8 cellular contexts compared by ENCODE assay signal in the genomic region with DNA sequence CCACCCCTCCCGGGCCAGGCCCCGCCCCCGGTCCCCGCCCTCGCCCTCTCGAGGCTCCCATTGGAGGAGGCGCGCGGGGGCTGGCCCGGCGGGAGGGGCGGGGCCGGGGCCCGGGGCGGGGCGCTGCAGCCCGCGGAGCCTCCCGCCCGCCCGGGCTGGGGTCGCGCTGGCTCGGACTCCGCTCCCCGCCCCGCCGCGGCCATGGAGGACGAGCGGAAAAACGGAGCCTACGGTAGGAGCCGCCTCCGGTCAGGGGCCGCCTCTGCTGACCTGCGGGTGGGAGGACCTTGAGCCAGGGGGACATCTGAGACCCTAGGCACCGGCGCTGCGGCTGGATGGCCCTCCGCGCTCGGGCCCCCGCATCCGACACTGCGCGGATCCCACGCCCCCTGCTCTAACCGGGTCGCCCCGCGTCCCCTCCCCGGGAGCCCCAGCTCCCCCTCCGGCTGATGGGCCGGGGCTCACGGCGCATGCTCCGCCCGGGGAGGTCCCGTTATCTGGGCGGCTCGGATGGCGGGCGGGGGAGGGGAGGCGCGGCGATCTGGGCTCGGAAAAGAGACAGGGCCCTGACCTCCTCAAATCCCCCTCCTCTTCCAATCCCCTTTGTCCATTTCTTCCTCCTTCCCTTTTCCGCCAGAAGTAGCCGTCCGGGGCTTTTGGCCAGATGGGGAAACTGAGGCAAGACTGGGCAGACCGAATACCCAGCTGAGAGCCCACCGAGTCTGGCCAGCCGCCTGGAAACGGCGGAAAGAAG. TPM values are rescaled to one million over a fixed set of nuclear protein-coding genes. Genes with fewer than 3 reads are reported as not detected.
DNase-seq lines count a peak whose midpoint lies in the region; ATAC-seq and TF ChIP-seq lines count a peak whose summit lies in the region.

No MANE protein-coding gene starts in this region.

- ATAC-seq in CD8-positive, alpha-beta T cell: peak; percentile 82
- ATAC-seq in GM19452 (IDR thresholded peaks at IDR 0.05; ENCODE audit: unreplicated experiment): peak; percentile 52

- CTCF ChIA-PET in CD8-positive, alpha-beta T cell (lab: Charles Lee): interaction anchor here (0.9 to 5.4 kb wide), 3 partner anchors 9 to 42 kb away, joined by 3 to 41 read pairs (median 37); no protein-coding TSS in a partner anchor

- H3K4me1 Mint-ChIP-seq in CD8-positive, alpha-beta T cell (ENCODE audit: low read depth): peaks cover 29% of the 10 kb centered on the region

- POLR2A ChIA-PET in CD8-positive, alpha-beta T cell (lab: Charles Lee): interaction anchor here (0.5 to 5.2 kb wide), 15 partner anchors 9 to 1164 kb away, joined by 3 to 63 read pairs (median 4); partner anchors contain the start of genes CDKN2D, ILF3, SLC44A2 and TMED1

- H3K27me3 ChIP-seq in CD8-positive, alpha-beta T cell (ENCODE audit: insufficient read depth, low read length): no peaks in the 10 kb centered on the region
- H3K27me3 ChIP-seq in SJSA1 (replicated peaks): no peaks in the 10 kb centered on the region; the same call in 1 of the 2 replicates
- no peaks in the 10 kb centered on the region for H3K27me3 ChIP-seq in neutrophil

- no peaks in the 10 kb centered on the region for H3K9me3 Mint-ChIP-seq in CD8-positive, alpha-beta T cell

- peaks cover 9% of the 10 kb centered on the region for H3K36me3 Mint-ChIP-seq in CD8-positive, alpha-beta T cell

- H3K27ac ChIP-seq in CD8-positive, alpha-beta T cell (ENCODE audit: low read depth, low read length): peak overlapping the region; percentile 99
- H3K27ac ChIP-seq in SJSA1: peak overlapping the region; percentile 87
- peak overlapping the region; percentile 100 for H3K27ac ChIP-seq in neutrophil
- peak overlapping the region; percentile 89 for H3K27ac ChIP-seq in substantia nigra (ENCODE audit: low read depth, low read length, poor library complexity, severe bottlenecking)

- peaks cover 38% of the 10 kb centered on the region for H3K4me1 ChIP-seq in CD8-positive, alpha-beta T cell (ENCODE audit: insufficient read depth, low read length)
- H3K4me1 ChIP-seq in SJSA1 (replicated peaks) (peaks cover 23% of the 10 kb centered on the region), neutrophil (ENCODE audit: control insufficient read depth in 1 of 2, insufficient read depth in 1 of 2, low read depth in 1 of 2, low read length in 1 of 2) (peaks cover 53 to 54% of the 10 kb centered on the region in 2 experiments)

- H3K4me3 ChIP-seq in CD8-positive, alpha-beta T cell (ENCODE audit: low read depth, low read length): peak overlapping the region; percentile 99
- H3K4me3 ChIP-seq in SJSA1 (peak overlapping the region; percentile 96), neutrophil (ENCODE audit: low read depth in 1 of 2, low read length in 1 of 2) (peak overlapping the region; percentile 87 to 99)

- TF ChIP-seq RAD21 in Ishikawa (IDR thresholded peaks at IDR 0.05; ENCODE audit: low read depth): no peak

- no peaks in the 10 kb centered on the region for H3K27me3 Mint-ChIP-seq in CD8-positive, alpha-beta T cell (ENCODE audit: low read depth)

- H3K36me3 ChIP-seq in CD8-positive, alpha-beta T cell (ENCODE audit: insufficient read depth, low read length): no peaks in the 10 kb centered on the region
- H3K36me3 ChIP-seq in SJSA1 (peaks cover 7% of the 10 kb centered on the region), neutrophil (peaks cover 9% of the 10 kb centered on the region)

- no peak for TF ChIP-seq EP300 in Ishikawa (IDR thresholded peaks at IDR 0.05; ENCODE audit: borderline replicate concordance)

- peak overlapping the region; percentile 99 for H3K27ac Mint-ChIP-seq in CD8-positive, alpha-beta T cell

- intact Hi-C loops in CD8-positive, alpha-beta T cell (cut with DNase I, micrococcal nuclease): loop anchor here (1.0 to 5.0 kb wide), 9 partner anchors 21 to 498 kb away; partner anchors contain the start of genes CDKN2D (in 2 of the 2), CARM1 (in 1 of the 2) and TMED1 (in 1 of the 2)

- TF ChIP-seq CTCF in CD8-positive, alpha-beta T cell (IDR thresholded peaks at IDR 0.05): no peak
- TF ChIP-seq CTCF in neutrophil (IDR thresholded peaks at IDR 0.05): no peak

- DNase-seq in CD8-positive, alpha-beta T cell: peak; percentile 79 to 94 (median 86)
- DNase-seq in SJSA1 (ENCODE audit: low read depth in 1 of 2, low spot score in 2 of 2) (peak; percentile 60 to 83), germinal center (ENCODE audit: low spot score) (peak; percentile 97), substantia nigra (lab: John Stamatoyannopoulos, UW) (peak in 48 of 49 donors; percentile 14 to 90 (median 63))
- peak; percentile 86 for DNase-seq in activated naive CD4-positive, alpha-beta T cell treated with Interleukin-2 at 50 U/mL for 16 hours

- peak overlapping the region; percentile 96 for H3K4me3 Mint-ChIP-seq in CD8-positive, alpha-beta T cell

- no peaks in the 10 kb centered on the region for H3K9me3 ChIP-seq in CD8-positive, alpha-beta T cell (ENCODE audit: low read length)
- H3K9me3 ChIP-seq in SJSA1 (replicated peaks) (no peaks in the 10 kb centered on the region), neutrophil (no peaks in the 10 kb centered on the region)

TF ChIP-seq in Ishikawa, 13 proteins besides CTCF, POLR2A, EP300 and RAD21:
- peak; percentile 91 for TF ChIP-seq ZBTB7A (IDR thresholded peaks at IDR 0.05; ENCODE audit: low read depth)
- TF ChIP-seq EGR1 (IDR thresholded peaks at IDR 0.05): no peak

RNA-seq across cellular contexts. Expression of gene AP1M2, which starts 15.4 kb away (rescaled TPM):
- total RNA-seq in CD8-positive, alpha-beta T cell: not detected
- total RNA-seq in SJSA1 (2014; rRNA removed; shearing (Covaris generic)): 4.9 and 9.9 TPM in 2 replicates

RNA-seq across cellular contexts. Expression of gene SLC44A2, which starts 22.8 kb away (rescaled TPM):
- total RNA-seq in CD8-positive, alpha-beta T cell: 100 to 1,000 TPM; 175 to 181 TPM
- total RNA-seq in SJSA1 (2014; rRNA removed; shearing (Covaris generic)): 30.1 and 86.8 TPM in 2 replicates

RNA-seq across cellular contexts. Expression of gene CDKN2D, which starts 33.7 kb away (rescaled TPM):
- total RNA-seq in CD8-positive, alpha-beta T cell: 10 to 100 TPM; 58.5 to 61.3 TPM
- total RNA-seq in SJSA1 (2014; rRNA removed; shearing (Covaris generic)): 28.1 and 36.6 TPM in 2 replicates

RNA-seq across cellular contexts. Expression of gene KRI1, which starts 36.7 kb away (rescaled TPM):
- total RNA-seq in CD8-positive, alpha-beta T cell: 10 to 100 TPM; 29.8 to 33.9 TPM
- total RNA-seq in SJSA1 (2014; rRNA removed; shearing (Covaris generic)): 15.2 and 19.2 TPM in 2 replicates

RNA-seq across cellular contexts. Expression of gene ILF3, which starts 51.6 kb away (rescaled TPM):
- 100 to 1,000 TPM; 604 to 613 TPM for total RNA-seq in CD8-positive, alpha-beta T cell
- total RNA-seq in SJSA1 (2014; rRNA removed; shearing (Covaris generic)): 123 and 210 TPM in 2 replicates

Comparison
In these comparisons a context has a peak if more than half of its experiments do, and no peak if none do; other contexts are left out.
1. Peak in every context shown above with its lines: DNase-seq, ATAC-seq, H3K4me3 ChIP-seq and H3K27ac ChIP-seq.